Comparison of ENCODE assay signal across 17 cellular contexts in the genomic region with DNA sequence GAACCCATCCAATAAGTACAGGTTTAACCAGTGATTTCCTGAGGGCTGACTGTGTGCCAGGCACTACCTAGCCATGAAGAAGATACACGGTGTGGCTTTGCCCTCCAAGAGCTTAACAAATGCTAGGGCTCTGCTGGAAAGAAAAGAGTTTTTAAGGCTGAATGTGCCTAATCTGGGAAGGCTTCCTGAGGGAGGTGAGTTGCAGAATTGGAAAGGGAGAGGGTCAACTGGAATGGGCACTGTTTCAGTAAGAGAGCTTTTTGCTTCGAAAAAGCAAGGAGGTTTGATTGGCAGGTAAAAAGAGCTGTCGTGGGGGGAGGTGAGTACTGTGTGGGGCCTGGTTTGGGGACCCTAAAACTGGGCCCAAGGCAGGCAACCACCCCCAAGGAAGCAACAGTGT. TPM values are rescaled to one million over a fixed set of nuclear protein-coding genes. Genes with fewer than 3 reads are reported as not detected.
DNase-seq lines count a peak whose midpoint lies in the region; ATAC-seq and TF ChIP-seq lines count a peak whose summit lies in the region.
"Had no signal": no experiment of that assay in that cellular context is flagged by ENCODE, and none has a peak within 500 bp of the region (broad histone marks: within the 10 kb centered on the region; RNA-seq: fewer than 3 reads in every experiment).

No MANE protein-coding gene starts in this region.

- peak overlapping the region; percentile 40 for H2AK5ac ChIP-seq in neuronal stem cell (ENCODE audit: low read depth, low read length)

- H3K4me1 ChIP-seq in RWPE2 (ENCODE audit: insufficient read depth, poor library complexity, severe bottlenecking) (peaks cover 62% of the 10 kb centered on the region), neuronal stem cell (ENCODE audit: control insufficient read depth in 2 of 2, insufficient read depth in 1 of 2, low read depth in 1 of 2, low read length in 2 of 2) (peaks cover 26 to 47% of the 10 kb centered on the region in 2 donors)
- H3K4me1 ChIP-seq: uterus had no signal

- H3K4me3 ChIP-seq in RWPE2 (ENCODE audit: severe bottlenecking) (no peak overlapping the region), neuronal stem cell (ENCODE audit: low read length in 2 of 2) (no peak overlapping the region)
- H3K4me3 ChIP-seq: uterus had no signal

- peak overlapping the region; percentile 74 for H3K27ac ChIP-seq in C4-2B
- H3K27ac ChIP-seq in RWPE2 (ENCODE audit: poor library complexity, severe bottlenecking), result peak overlapping the region; percentile 66
- H3K27ac ChIP-seq in epithelial cell of prostate, result peak overlapping the region; percentile 78
- H3K27ac ChIP-seq in neuronal stem cell (replicated peaks; ENCODE audit: low read length), result no peak overlapping the region
- H3K27ac ChIP-seq: HL-60, uterus had no signal

- H3K14ac ChIP-seq in neuronal stem cell (ENCODE audit: low read length), result no peak overlapping the region

- H2BK120ac ChIP-seq in neuronal stem cell (ENCODE audit: low read depth, low read length), result no peak overlapping the region

- H2AFZ ChIP-seq in neuronal stem cell (ENCODE audit: low read length), result no peak overlapping the region

- no peak for DNase-seq in RWPE2 (ENCODE audit: low spot score)
- no peak for DNase-seq in epithelial cell of prostate (ENCODE audit: low read depth, low spot score)
- DNase-seq in neuronal stem cell (ENCODE audit: low spot score), result no peak
- no peak for DNase-seq in NCI-H2029 treated with DMSO at 0.1 percent for 48 hours (lab: John Stamatoyannopoulos, UW)
- no peak for DNase-seq in ecto neural progenitor cell (ENCODE audit: low spot score)
- no peak for DNase-seq in RPMI8226
- DNase-seq: activated CD4-positive, alpha-beta T cell treated with anti-CD3 and anti-CD28 coated beads, Interleukin-2, amount 50 U/mL, for 4 hours; activated effector memory CD4-positive, alpha-beta T cell treated with anti-CD3 and anti-CD28 coated beads, Interleukin-2, amount 50 U/mL, for 16 hours; CD4-positive, CD25-positive, alpha-beta regulatory T cell; naive thymus-derived CD8-positive, alpha-beta T cell; stimulated activated CD4-positive, alpha-beta T cell treated with anti-CD3 and anti-CD28 coated beads, Interleukin-2, amount 100 ng/mL, for 48 hours; stimulated activated naive CD8-positive, alpha-beta T cell treated with anti-CD3 and anti-CD28 coated beads, Interleukin-15, amount 100 ng/mL, for 72 hours had no signal

- H2BK12ac ChIP-seq in neuronal stem cell (ENCODE audit: low read length), result no peak overlapping the region

- H3K4me2 ChIP-seq in neuronal stem cell (ENCODE audit: insufficient read depth, low read length, poor library complexity, severe bottlenecking), result no peak overlapping the region

- H3K36me3 ChIP-seq in RWPE2 (ENCODE audit: low read depth), result no peaks in the 10 kb centered on the region
- H3K36me3 ChIP-seq in neuronal stem cell (replicated peaks in 1 of 2; ENCODE audit: control insufficient read depth in 2 of 2, insufficient read depth in 2 of 2, low read length in 2 of 2), result no peaks in the 10 kb centered on the region
- H3K36me3 ChIP-seq: uterus had no signal

- H3K9ac ChIP-seq in neuronal stem cell (ENCODE audit: low read depth, low read length, poor library complexity), result no peak overlapping the region

- peak overlapping the region; percentile 10 for H2BK15ac ChIP-seq in neuronal stem cell (ENCODE audit: low read length)

- H2BK5ac ChIP-seq in neuronal stem cell (ENCODE audit: low read length), result no peak overlapping the region

- H3K23ac ChIP-seq in neuronal stem cell (ENCODE audit: low read depth, low read length, poor library complexity), result no peak overlapping the region

- no peak overlapping the region for H4K8ac ChIP-seq in neuronal stem cell (ENCODE audit: low read depth, low read length)

- ATAC-seq in RWPE2 (ENCODE audit: low read depth) (no peak), HG03097 (IDR thresholded peaks at IDR 0.05; ENCODE audit: low FRiP score, unreplicated experiment) (no peak)
- ATAC-seq: HCT116; naive thymus-derived CD8-positive, alpha-beta T cell; stimulated activated naive CD8-positive, alpha-beta T cell treated with anti-CD3 and anti-CD28 coated beads, Interleukin-15, amount 100 ng/mL, for 72 hours had no signal

- H3K27me3 ChIP-seq in RWPE2 (ENCODE audit: insufficient read depth, poor library complexity, severe bottlenecking), result peaks cover 3% of the 10 kb centered on the region
- H3K27me3 ChIP-seq in neuronal stem cell (ENCODE audit: control insufficient read depth in 3 of 3, insufficient read depth in 3 of 3, low read depth in 1 of 3, low read length in 3 of 3), result peaks cover 10 to 55% (median 33%) of the 10 kb centered on the region in 3 experiments

- H3K4ac ChIP-seq in neuronal stem cell (ENCODE audit: low read length), result no peak overlapping the region

- no peaks in the 10 kb centered on the region for H3K9me3 ChIP-seq in RWPE2 (ENCODE audit: severe bottlenecking)
- H3K9me3 ChIP-seq in neuronal stem cell (replicated peaks in 1 of 2; ENCODE audit: control insufficient read depth in 2 of 2, insufficient read depth in 1 of 2, low read depth in 1 of 2, low read length in 2 of 2), result peaks cover 0 to 2% of the 10 kb centered on the region in 2 donors
- H3K9me3 ChIP-seq: uterus had no signal

- peak overlapping the region; percentile 58 for H3K18ac ChIP-seq in neuronal stem cell (ENCODE audit: low read length)

- H4K91ac ChIP-seq in neuronal stem cell (ENCODE audit: low read depth, low read length, poor library complexity), result no peak overlapping the region

- no peak for TF ChIP-seq CTCF in C4-2B (conservative IDR thresholded peaks at IDR 0.05)
- no peak for TF ChIP-seq CTCF in RWPE2 (IDR thresholded peaks at IDR 0.05; ENCODE audit: poor library complexity, severe bottlenecking)

- WGBS in neuronal stem cell (ENCODE audit: extremely low coverage in 2 of 2, insufficient read length in 2 of 2, insufficient replicate concordance in 1 of 2), 2 donors, result no CpG with 5 or more reads among the region's 3 CpGs

- no peaks in the 10 kb centered on the region for H3K79me1 ChIP-seq in neuronal stem cell (ENCODE audit: low read depth, low read length)

RNA-seq across cellular contexts. Expression of gene FAM83F, which starts 2.7 kb away (rescaled TPM):
- polyA plus RNA-seq in neuronal stem cell (2013, experiment 1 of 2), result 0.03 TPM
- 0.04 TPM for polyA plus RNA-seq in neuronal stem cell (2013, experiment 2 of 2)

RNA-seq across cellular contexts. Expression of gene TMA7B, which starts 37.2 kb away (rescaled TPM):
- not detected for polyA plus RNA-seq in neuronal stem cell (2013, experiment 1 of 2)
- polyA plus RNA-seq in neuronal stem cell (2013, experiment 2 of 2), result not detected
